Comparison of ENCODE assay signal across 8 cellular contexts in the genomic region with DNA sequence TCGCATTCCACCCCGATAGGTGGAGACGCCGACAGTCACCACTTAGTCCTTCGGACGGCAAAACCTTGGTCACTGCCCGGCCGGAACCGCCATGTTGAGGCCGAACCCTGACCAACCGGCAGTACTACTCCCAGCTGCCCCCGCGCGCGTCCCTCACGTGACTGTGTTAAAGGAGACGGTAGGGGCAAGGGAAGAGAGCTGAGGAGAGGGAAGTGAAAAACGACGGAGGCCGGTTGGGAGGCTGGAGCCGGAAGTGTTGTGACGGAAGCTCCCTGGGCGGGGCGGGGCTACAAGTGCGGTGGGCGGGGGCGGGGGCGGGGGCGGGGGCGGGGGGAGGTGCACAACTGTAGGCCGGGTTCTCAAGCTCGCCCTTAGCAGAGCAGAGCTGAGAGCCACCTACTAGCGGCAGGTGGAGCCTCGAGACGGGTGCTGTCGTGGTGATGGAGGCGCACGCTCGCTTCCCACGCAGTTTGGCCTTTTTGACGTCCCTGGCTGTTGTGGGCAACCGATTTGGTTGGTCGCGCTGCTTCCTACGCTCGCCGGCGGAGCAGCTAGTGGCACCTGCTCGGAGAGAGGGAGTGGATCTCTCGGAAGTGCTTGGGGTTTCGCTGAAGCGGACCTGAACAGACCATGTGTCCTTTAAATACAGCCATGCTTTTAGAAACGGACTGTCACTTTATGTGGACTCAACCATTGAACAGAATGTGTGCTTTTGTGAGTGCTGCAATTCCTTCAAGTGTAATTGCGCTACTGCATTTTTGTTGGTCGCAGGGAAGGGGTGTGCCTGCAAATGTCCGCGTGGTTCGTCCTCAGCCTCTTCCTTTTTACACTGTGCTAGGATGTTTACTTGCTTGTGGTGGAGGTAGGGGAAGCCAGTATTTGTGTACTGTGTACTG. TPM values are rescaled to one million over a fixed set of nuclear protein-coding genes. Genes with fewer than 3 reads are reported as not detected.
A peak's percentile ranks its signal among the peaks of the same experiment; 100 is the strongest.
DNase-seq lines count a peak whose midpoint lies in the region; ATAC-seq, FAIRE-seq and TF ChIP-seq lines count a peak whose summit lies in the region.

A gene with protein sequence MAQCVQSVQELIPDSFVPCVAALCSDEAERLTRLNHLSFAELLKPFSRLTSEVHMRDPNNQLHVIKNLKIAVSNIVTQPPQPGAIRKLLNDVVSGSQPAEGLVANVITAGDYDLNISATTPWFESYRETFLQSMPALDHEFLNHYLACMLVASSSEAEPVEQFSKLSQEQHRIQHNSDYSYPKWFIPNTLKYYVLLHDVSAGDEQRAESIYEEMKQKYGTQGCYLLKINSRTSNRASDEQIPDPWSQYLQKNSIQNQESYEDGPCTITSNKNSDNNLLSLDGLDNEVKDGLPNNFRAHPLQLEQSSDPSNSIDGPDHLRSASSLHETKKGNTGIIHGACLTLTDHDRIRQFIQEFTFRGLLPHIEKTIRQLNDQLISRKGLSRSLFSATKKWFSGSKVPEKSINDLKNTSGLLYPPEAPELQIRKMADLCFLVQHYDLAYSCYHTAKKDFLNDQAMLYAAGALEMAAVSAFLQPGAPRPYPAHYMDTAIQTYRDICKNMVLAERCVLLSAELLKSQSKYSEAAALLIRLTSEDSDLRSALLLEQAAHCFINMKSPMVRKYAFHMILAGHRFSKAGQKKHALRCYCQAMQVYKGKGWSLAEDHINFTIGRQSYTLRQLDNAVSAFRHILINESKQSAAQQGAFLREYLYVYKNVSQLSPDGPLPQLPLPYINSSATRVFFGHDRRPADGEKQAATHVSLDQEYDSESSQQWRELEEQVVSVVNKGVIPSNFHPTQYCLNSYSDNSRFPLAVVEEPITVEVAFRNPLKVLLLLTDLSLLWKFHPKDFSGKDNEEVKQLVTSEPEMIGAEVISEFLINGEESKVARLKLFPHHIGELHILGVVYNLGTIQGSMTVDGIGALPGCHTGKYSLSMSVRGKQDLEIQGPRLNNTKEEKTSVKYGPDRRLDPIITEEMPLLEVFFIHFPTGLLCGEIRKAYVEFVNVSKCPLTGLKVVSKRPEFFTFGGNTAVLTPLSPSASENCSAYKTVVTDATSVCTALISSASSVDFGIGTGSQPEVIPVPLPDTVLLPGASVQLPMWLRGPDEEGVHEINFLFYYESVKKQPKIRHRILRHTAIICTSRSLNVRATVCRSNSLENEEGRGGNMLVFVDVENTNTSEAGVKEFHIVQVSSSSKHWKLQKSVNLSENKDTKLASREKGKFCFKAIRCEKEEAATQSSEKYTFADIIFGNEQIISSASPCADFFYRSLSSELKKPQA (N-terminal part only) (minus strand): TSS at position 130 of the 896 bp plus-strand sequence. CDS start 364 bp downstream, outside the sequence.

- H3K36me3 Mint-ChIP-seq in T-cell, result peaks cover 4% of the 10 kb centered on the region

- H3K4me1 Mint-ChIP-seq in T-cell, result peaks cover 46 to 53% (median 52%) of the 10 kb centered on the region in 3 donors

- TF ChIP-seq POLR2A in GM12891 (IDR thresholded peaks at IDR 0.05; ENCODE audit: low read depth, low read length), result peak; percentile 93
- peak; percentile 50 to 83 for TF ChIP-seq POLR2A in adrenal gland (IDR thresholded peaks at IDR 0.05)

- intact Hi-C loops in adrenal gland (cut with DNase I) (no loop called here), heart right ventricle (cut with DNase I) (loop anchor here in 7 of 10 donors (2.0 to 10.0 kb wide), 4 partner anchors 142 to 152 kb away; a partner anchor contains a TSS), posterior vena cava (cut with DNase I) (loop anchor here in 1 of 2 donors (10.0 kb wide), 1 partner anchor 142 kb away; no protein-coding TSS in a partner anchor), upper lobe of right lung (cut with DNase I) (no loop called here)

- POLR2A ChIA-PET in T-cell (lab: Charles Lee), result interaction anchor here (0.5 to 3.5 kb wide), 16 partner anchors 18 to 528 kb away, joined by 3 to 65 read pairs (median 5); a partner anchor contains a TSS

- H3K27me3 ChIP-seq in adrenal gland (no peaks in the 10 kb centered on the region), heart right ventricle (no peaks in the 10 kb centered on the region), upper lobe of right lung (no peaks in the 10 kb centered on the region)

- H3K9me3 ChIP-seq in adrenal gland (replicated peaks in 1 of 3), result no peaks in the 10 kb centered on the region
- H3K9me3 ChIP-seq in heart right ventricle, result no peaks in the 10 kb centered on the region
- no peaks in the 10 kb centered on the region for H3K9me3 ChIP-seq in upper lobe of right lung

- no peaks in the 10 kb centered on the region for H3K27me3 Mint-ChIP-seq in T-cell

- peak; percentile 83 for ATAC-seq in HG02840 (IDR thresholded peaks at IDR 0.05; ENCODE audit: low FRiP score, unreplicated experiment)
- peak; percentile 87 to 89 (median 88) for ATAC-seq in T-cell (replicated peaks in 1 of 4)
- peak; percentile 98 to 99 (median 99) for ATAC-seq in heart right ventricle
- ATAC-seq in upper lobe of right lung, result peak; percentile 97

- H3K4me1 ChIP-seq in adrenal gland (replicated peaks in 1 of 2), result peaks cover 22 to 27% of the 10 kb centered on the region in 2 donors
- H3K4me1 ChIP-seq in heart right ventricle, result peaks cover 2 to 46% (median 41%) of the 10 kb centered on the region in 9 donors
- H3K4me1 ChIP-seq in upper lobe of right lung, result peaks cover 27% of the 10 kb centered on the region

- H3K27ac ChIP-seq in adrenal gland (peak within 1 kb of the TSS; percentile 90 to 98 (median 95)), heart right ventricle (peak within 1 kb of the TSS; percentile 76 to 97 (median 93)), upper lobe of right lung (peak within 1 kb of the TSS; percentile 89)

- FAIRE-seq in GM12891 (lab: Jason Lieb, UNC), result peak; percentile 91

- H3K36me3 ChIP-seq in adrenal gland (replicated peaks in 1 of 2) (no peaks in the 10 kb centered on the region), heart right ventricle (no peaks in the 10 kb centered on the region), upper lobe of right lung (no peaks in the 10 kb centered on the region)

- peak within 1 kb of the TSS; percentile 98 to 99 for H3K27ac Mint-ChIP-seq in T-cell

- WGBS in adrenal gland, 4 donors, result 0 to 1% (median 1%) methylated on average over 40 to 57 of the region's 58 CpGs
- WGBS in heart right ventricle, 2 donors, result 0 to 1% methylated on average over 55 to 56 of the region's 58 CpGs

- H3K4me3 ChIP-seq in adrenal gland, result peak within 1 kb of the TSS; percentile 54 to 100 (median 98)
- peak within 1 kb of the TSS; percentile 68 to 93 (median 87) for H3K4me3 ChIP-seq in heart right ventricle
- peak within 1 kb of the TSS; percentile 86 for H3K4me3 ChIP-seq in upper lobe of right lung

- no peaks in the 10 kb centered on the region for H3K9me3 Mint-ChIP-seq in T-cell

- peak; percentile 85 for DNase-seq in GM12891 (ENCODE audit: insufficient read length, low spot score)
- peak; percentile 88 for DNase-seq in NCI-H1436 treated with DMSO at 0.1 percent for 48 hours (lab: John Stamatoyannopoulos, UW)
- peak; percentile 82 to 95 (median 90) for DNase-seq in T-cell
- peak; percentile 99 to 100 (median 99) for DNase-seq in adrenal gland
- DNase-seq in heart right ventricle, result peak; percentile 97 to 99
- DNase-seq in posterior vena cava (ENCODE audit: low spot score), result peak; percentile 99
- peak; percentile 99 for DNase-seq in upper lobe of right lung

- CTCF ChIA-PET in T-cell (lab: Charles Lee), result interaction anchor here (0.5 to 3.9 kb wide), 18 partner anchors 12 to 772 kb away, joined by 3 to 38 read pairs (median 4); a partner anchor contains a TSS

- TF ChIP-seq CTCF in adrenal gland (IDR thresholded peaks at IDR 0.05), result no peak
- peak in 4 of 9 donors; percentile 8 to 43 (median 37) for TF ChIP-seq CTCF in heart right ventricle (IDR thresholded peaks at IDR 0.05)
- TF ChIP-seq CTCF in upper lobe of right lung (IDR thresholded peaks at IDR 0.05), result peak; percentile 9

- H3K4me3 Mint-ChIP-seq in T-cell, result peak within 1 kb of the TSS; percentile 93 to 99 (median 98)

TF ChIP-seq in GM12891, 5 proteins besides CTCF, POLR2A, EP300 and RAD21:
- peak; percentile 88 for TF ChIP-seq POLR2AphosphoS5 (IDR thresholded peaks at IDR 0.05; ENCODE audit: low read depth, low read length)
- no peak for TF ChIP-seq PAX5 (IDR thresholded peaks at IDR 0.05; ENCODE audit: insufficient read depth, low read length, severe bottlenecking)
- TF ChIP-seq TAF1 (IDR thresholded peaks at IDR 0.05; ENCODE audit: low read depth, low read length), result peak; percentile 60
- peak; percentile 89 for TF ChIP-seq SPI1 (IDR thresholded peaks at IDR 0.05; ENCODE audit: low read depth, low read length)
- TF ChIP-seq POU2F2 (IDR thresholded peaks at IDR 0.05; ENCODE audit: low read depth, low read length), result peak; percentile 63

RNA-seq across cellular contexts. Expression of the gene that starts here (rescaled TPM):
- 11.5 TPM for polyA plus RNA-seq in GM12891 (2012; ENCODE audit: low read depth, missing spikeins)
- total RNA-seq in T-cell (10 to 100 TPM; 44.7 to 62.0 (median 51.8) TPM), adrenal gland (10 to 100 TPM; 24.6 to 69.6 (median 44.6) TPM), heart right ventricle (10 to 100 TPM; 26.3 to 39.1 (median 32.1) TPM), posterior vena cava (10 to 100 TPM; 34.1 to 46.3 TPM), upper lobe of right lung (50.9 TPM)
- polyA plus RNA-seq in adrenal gland (10 to 100 TPM; 12.8 to 40.0 (median 13.1) TPM), heart right ventricle (10 to 100 TPM; 13.6 to 14.6 TPM)

Comparison
In these comparisons a context has a peak if more than half of its experiments do, and no peak if none do; other contexts are left out.
1. Peak in every context shown above with its lines: DNase-seq, ATAC-seq, H3K4me3 ChIP-seq and H3K27ac ChIP-seq.
2. intact Hi-C loops: an anchor here in heart right ventricle (2.0 to 10.0 kb wide); none called in adrenal gland and upper lobe of right lung.